Comparison of ENCODE assay signal across 16 cellular contexts in the genomic region with DNA sequence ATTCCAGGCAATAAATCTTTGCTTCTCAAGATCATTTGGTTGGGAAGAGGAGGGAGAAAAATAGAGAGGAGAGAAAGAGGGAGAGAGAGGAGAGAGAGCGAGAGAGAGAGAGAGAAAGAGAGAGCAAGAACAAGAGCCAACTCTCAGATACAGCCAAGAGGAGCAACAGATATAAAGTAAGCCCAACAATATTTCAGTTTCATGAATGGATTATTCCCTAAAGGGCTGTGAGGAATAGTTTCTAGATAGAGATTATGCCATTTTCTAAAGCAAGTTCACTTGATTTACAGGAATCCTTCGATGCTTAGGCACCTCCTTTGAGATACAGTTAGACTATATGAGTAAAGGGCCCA.
DNase-seq lines count a peak whose midpoint lies in the region; ATAC-seq and TF ChIP-seq lines count a peak whose summit lies in the region.
"Had no signal": no experiment of that assay in that cellular context is flagged by ENCODE, and none has a peak within 500 bp of the region (broad histone marks: within the 10 kb centered on the region; RNA-seq: fewer than 3 reads in every experiment).

No MANE protein-coding gene starts in this region.

- H3K9me3 ChIP-seq in right atrium auricular region (no peaks in the 10 kb centered on the region), aorta (ENCODE audit: control insufficient read depth, low read length) (no peaks in the 10 kb centered on the region)
- H3K9me3 ChIP-seq in CD4-positive, alpha-beta memory T cell (ENCODE audit: control insufficient read depth in 1 of 2, low read length in 2 of 2), result no peaks in the 10 kb centered on the region

- TF ChIP-seq CTCF in right atrium auricular region (IDR thresholded peaks at IDR 0.05) (no peak), omental fat pad (IDR thresholded peaks at IDR 0.05) (no peak)

- H3K36me3 ChIP-seq in right atrium auricular region (no peaks in the 10 kb centered on the region), aorta (ENCODE audit: control insufficient read depth in 1 of 2, insufficient read depth in 2 of 2, low read length in 1 of 2) (no peaks in the 10 kb centered on the region)
- H3K36me3 ChIP-seq in CD4-positive, alpha-beta memory T cell (ENCODE audit: insufficient read depth, low read length), result no peaks in the 10 kb centered on the region
- H3K36me3 ChIP-seq: neural progenitor cell had no signal

- H3K27ac Mint-ChIP-seq in CD4-positive, alpha-beta memory T cell, result peak overlapping the region in 1 of 7 donors; percentile 48
- H3K27ac Mint-ChIP-seq: activated CD4-positive, alpha-beta T cell treated with anti-CD3 and anti-CD28 coated beads for 36 hours; effector memory CD8-positive, alpha-beta T cell; neural progenitor cell had no signal

- H3K36me3 Mint-ChIP-seq in CD4-positive, alpha-beta memory T cell, result no peaks in the 10 kb centered on the region
- H3K36me3 Mint-ChIP-seq: neural progenitor cell had no signal

- DNase-seq in Right ventricle myocardium inferior (ENCODE audit: missing footprints) (no peak), right atrium auricular region (ENCODE audit: low spot score) (no peak), left ventricle myocardium superior (no peak), omental fat pad (ENCODE audit: low spot score) (no peak), aorta (no peak)
- no peak for DNase-seq in CD4-positive, alpha-beta memory T cell
- DNase-seq: activated CD4-positive, alpha-beta T cell treated with anti-CD3 and anti-CD28 coated beads for 36 hours; activated CD8-positive, alpha-beta memory T cell treated with anti-CD3 and anti-CD28 coated beads, Interleukin-2, amount 50 U/mL, for 48 hours; activated effector memory CD4-positive, alpha-beta T cell treated with anti-CD3 and anti-CD28 coated beads, Interleukin-2, amount 50 U/mL, for 16 hours; effector memory CD8-positive, alpha-beta T cell; head of caudate nucleus; NCI-H526; stimulated activated naive CD4-positive, alpha-beta T cell treated with Interleukin-2 at 50 U/mL for 16 hours had no signal

- H3K9me3 Mint-ChIP-seq in CD4-positive, alpha-beta memory T cell, result peaks cover 0 to 2% (median 0%) of the 10 kb centered on the region in 8 donors
- H3K9me3 Mint-ChIP-seq: neural progenitor cell had no signal

- intact Hi-C loops in Right ventricle myocardium inferior (cut with DNase I), result loop anchor here (2.0 to 10.0 kb wide), 2 partner anchors 61 to 105 kb away; no protein-coding TSS in a partner anchor
- intact Hi-C loops in left ventricle myocardium superior (cut with micrococcal nuclease), result no loop called here
- intact Hi-C loops in aorta (cut with DNase I), result no loop called here
- intact Hi-C loops in CD4-positive, alpha-beta memory T cell (cut with micrococcal nuclease), result no loop called here

- peak; percentile 72 for ATAC-seq in Right ventricle myocardium inferior
- ATAC-seq in left ventricle myocardium superior, result peak; percentile 70
- ATAC-seq in omental fat pad (ENCODE audit: low FRiP score), result peak; percentile 50
- peak; percentile 80 for ATAC-seq in aorta (ENCODE audit: low FRiP score)
- ATAC-seq in esophagus mucosa, result no peak
- ATAC-seq in GM21529 (IDR thresholded peaks at IDR 0.05; ENCODE audit: unreplicated experiment), result no peak
- ATAC-seq: activated CD4-positive, alpha-beta T cell treated with anti-CD3 and anti-CD28 coated beads for 36 hours; effector memory CD8-positive, alpha-beta T cell had no signal

- H3K27ac ChIP-seq in right atrium auricular region (no peak overlapping the region), aorta (ENCODE audit: low read depth in 1 of 2, low read length in 2 of 2) (peak overlapping the region in 1 of 2 donors; percentile 59)
- no peak overlapping the region for H3K27ac ChIP-seq in CD4-positive, alpha-beta memory T cell (ENCODE audit: low read depth, low read length)
- H3K27ac ChIP-seq: neural progenitor cell had no signal

- CTCF ChIA-PET in CD4-positive, alpha-beta memory T cell (lab: Charles Lee; ENCODE audit: partially characterized antibody), result no interaction called here

- H3K4me3 Mint-ChIP-seq in CD4-positive, alpha-beta memory T cell, result no peak overlapping the region
- H3K4me3 Mint-ChIP-seq: activated CD4-positive, alpha-beta T cell treated with anti-CD3 and anti-CD28 coated beads for 36 hours; effector memory CD8-positive, alpha-beta T cell; neural progenitor cell had no signal

- WGBS in aorta, 2 donors, result 8 to 14% methylated on average over 2 of the region's 2 CpGs

- H3K27me3 Mint-ChIP-seq in CD4-positive, alpha-beta memory T cell, result no peaks in the 10 kb centered on the region
- H3K27me3 Mint-ChIP-seq: activated CD4-positive, alpha-beta T cell treated with anti-CD3 and anti-CD28 coated beads for 36 hours had no signal

- no peaks in the 10 kb centered on the region for H3K27me3 ChIP-seq in right atrium auricular region
- H3K27me3 ChIP-seq in aorta (ENCODE audit: control insufficient read depth in 1 of 2, insufficient read depth in 2 of 2, low read length in 1 of 2), result no peaks in the 10 kb centered on the region
- no peaks in the 10 kb centered on the region for H3K27me3 ChIP-seq in CD4-positive, alpha-beta memory T cell (ENCODE audit: insufficient read depth, low read length)
- H3K27me3 ChIP-seq: neural progenitor cell had no signal

- H3K4me1 ChIP-seq in right atrium auricular region (peaks cover 0 to 20% of the 10 kb centered on the region in 2 donors), aorta (ENCODE audit: control insufficient read depth in 1 of 2, insufficient read depth in 2 of 2, low read length in 2 of 2) (peaks cover 0 to 6% of the 10 kb centered on the region in 2 donors)
- H3K4me1 ChIP-seq in CD4-positive, alpha-beta memory T cell (ENCODE audit: insufficient read depth, low read length), result no peaks in the 10 kb centered on the region
- H3K4me1 ChIP-seq: neural progenitor cell had no signal

- POLR2A ChIA-PET in CD4-positive, alpha-beta memory T cell (lab: Charles Lee; ENCODE audit: partially characterized antibody), result no interaction called here

- peaks cover 0 to 3% (median 2%) of the 10 kb centered on the region in 4 donors for H3K4me1 Mint-ChIP-seq in CD4-positive, alpha-beta memory T cell

- H3K4me3 ChIP-seq in right atrium auricular region (no peak overlapping the region), aorta (ENCODE audit: low read length in 2 of 2) (no peak overlapping the region)
- no peak overlapping the region for H3K4me3 ChIP-seq in CD4-positive, alpha-beta memory T cell (ENCODE audit: low read length in 2 of 2)
- H3K4me3 ChIP-seq: neural progenitor cell had no signal

Comparison
In these comparisons a context has a peak if more than half of its experiments do, and no peak if none do; other contexts are left out.
1. ATAC-seq: peak in Right ventricle myocardium inferior (single experiment), left ventricle myocardium superior (single experiment), omental fat pad (single experiment) and aorta (single experiment); none in esophagus mucosa (single experiment) and GM21529 (single experiment).